17 cellular contexts compared by ENCODE assay signal in genomic region chr3:183038764-183039163, GRCh38. TPM values are rescaled to one million over a fixed set of nuclear protein-coding genes. Genes with fewer than 3 reads are reported as not detected.
DNase-seq lines count a peak whose midpoint lies in the region; ATAC-seq and TF ChIP-seq lines count a peak whose summit lies in the region.
"Had no signal": no experiment of that assay in that cellular context is flagged by ENCODE, and none has a peak within 500 bp of the region (broad histone marks: within the 10 kb centered on the region; RNA-seq: fewer than 3 reads in every experiment).

No MANE protein-coding gene starts in this region.

- H3K27ac ChIP-seq in Peyer's patch (no peak overlapping the region), colonic mucosa (no peak overlapping the region)
- H3K27ac ChIP-seq: RWPE1 had no signal

- no peaks in the 10 kb centered on the region for H3K4me1 ChIP-seq in Peyer's patch
- no peaks in the 10 kb centered on the region for H3K4me1 ChIP-seq in colonic mucosa
- H3K4me1 ChIP-seq: HAP-1 had no signal

- peak overlapping the region; percentile 22 for H3K27ac Mint-ChIP-seq in dendritic cell treated with granulocyte-macrophage colony-stimulating factor and Interleukin-4, amounts not matched to agents 40 ng/mL and 50 ng/mL, for 4 days
- H3K27ac Mint-ChIP-seq in nephron: peak overlapping the region in 2 of 3 experiments; percentile 78 to 80
- H3K27ac Mint-ChIP-seq in activated T-helper 17 cell treated with anti-CD3 and anti-CD28 coated beads, Interleukin-2, amount 50 U/mL, for 72 hours: no peak overlapping the region

- H3K27me3 ChIP-seq in Peyer's patch: no peaks in the 10 kb centered on the region
- no peaks in the 10 kb centered on the region for H3K27me3 ChIP-seq in colonic mucosa

- peak; percentile 8 for TF ChIP-seq CTCF in GM10266 (IDR thresholded peaks at IDR 0.05; ENCODE audit: control insufficient read depth, insufficient read depth, low read depth, missing control alignments)
- no peak for TF ChIP-seq CTCF in nephron (IDR thresholded peaks at IDR 0.05; ENCODE audit: unreplicated experiment in 3 of 3)
- TF ChIP-seq CTCF in Peyer's patch (IDR thresholded peaks at IDR 0.05): no peak
- no peak for TF ChIP-seq CTCF in colonic mucosa (IDR thresholded peaks at IDR 0.05)

- intact Hi-C loops in dendritic cell treated with granulocyte-macrophage colony-stimulating factor and Interleukin-4, amounts not matched to agents 40 ng/mL and 50 ng/mL, for 4 days (cut with micrococcal nuclease): no loop called here
- intact Hi-C loops in colonic mucosa (cut with DNase I): no loop called here

- DNase-seq in GM10266 (ENCODE audit: extremely low spot score): no peak
- DNase-seq in Peyer's patch: no peak
- no peak for DNase-seq in HPDE6-E6E7 (ENCODE audit: extremely low spot score)
- DNase-seq in colonic mucosa: no peak
- DNase-seq: DMS79, MV-4-11, NCI-H1417 treated with DMSO at 0.1 percent for 48 hours, NCI-H2029, NCI-H524 had no signal

- H3K9me3 ChIP-seq in Peyer's patch (no peaks in the 10 kb centered on the region), colonic mucosa (no peaks in the 10 kb centered on the region)
- H3K9me3 ChIP-seq: Caco-2, HAP-1 had no signal

- ATAC-seq in GM21619 (IDR thresholded peaks at IDR 0.05; ENCODE audit: unreplicated experiment): peak; percentile 7
- ATAC-seq in activated T-helper 17 cell treated with anti-CD3 and anti-CD28 coated beads, Interleukin-2, amount 50 U/mL, for 72 hours (replicated peaks): no peak

- peaks cover 4% of the 10 kb centered on the region for H3K4me1 Mint-ChIP-seq in dendritic cell treated with granulocyte-macrophage colony-stimulating factor and Interleukin-4, amounts not matched to agents 40 ng/mL and 50 ng/mL, for 4 days (ENCODE audit: low read depth)
- H3K4me1 Mint-ChIP-seq in nephron: no peaks in the 10 kb centered on the region
- H3K4me1 Mint-ChIP-seq in activated T-helper 17 cell treated with anti-CD3 and anti-CD28 coated beads, Interleukin-2, amount 50 U/mL, for 72 hours: no peaks in the 10 kb centered on the region
- H3K4me1 Mint-ChIP-seq: CD14-positive monocyte had no signal

- no peaks in the 10 kb centered on the region for H3K27me3 Mint-ChIP-seq in dendritic cell treated with granulocyte-macrophage colony-stimulating factor and Interleukin-4, amounts not matched to agents 40 ng/mL and 50 ng/mL, for 4 days
- no peaks in the 10 kb centered on the region for H3K27me3 Mint-ChIP-seq in nephron (ENCODE audit: low read depth)
- no peaks in the 10 kb centered on the region for H3K27me3 Mint-ChIP-seq in activated T-helper 17 cell treated with anti-CD3 and anti-CD28 coated beads, Interleukin-2, amount 50 U/mL, for 72 hours

- H3K36me3 Mint-ChIP-seq in dendritic cell treated with granulocyte-macrophage colony-stimulating factor and Interleukin-4, amounts not matched to agents 40 ng/mL and 50 ng/mL, for 4 days (ENCODE audit: low read depth): peaks cover 83% of the 10 kb centered on the region
- peaks cover 66% of the 10 kb centered on the region for H3K36me3 Mint-ChIP-seq in nephron (ENCODE audit: low read depth)
- H3K36me3 Mint-ChIP-seq in activated T-helper 17 cell treated with anti-CD3 and anti-CD28 coated beads, Interleukin-2, amount 50 U/mL, for 72 hours (ENCODE audit: low read depth): peaks cover 99% of the 10 kb centered on the region

- H3K36me3 ChIP-seq in Peyer's patch: peaks cover 0 to 65% (median 0%) of the 10 kb centered on the region in 3 donors
- H3K36me3 ChIP-seq in colonic mucosa: peaks cover 7% of the 10 kb centered on the region

- no peaks in the 10 kb centered on the region for H3K9me3 Mint-ChIP-seq in dendritic cell treated with granulocyte-macrophage colony-stimulating factor and Interleukin-4, amounts not matched to agents 40 ng/mL and 50 ng/mL, for 4 days
- H3K9me3 Mint-ChIP-seq in nephron: no peaks in the 10 kb centered on the region
- H3K9me3 Mint-ChIP-seq in activated T-helper 17 cell treated with anti-CD3 and anti-CD28 coated beads, Interleukin-2, amount 50 U/mL, for 72 hours: no peaks in the 10 kb centered on the region
- H3K9me3 Mint-ChIP-seq: CD14-positive monocyte had no signal

- H3K4me3 ChIP-seq in Peyer's patch (no peak overlapping the region), colonic mucosa (no peak overlapping the region)
- H3K4me3 ChIP-seq: HAP-1 had no signal

- no peak overlapping the region for H3K4me3 Mint-ChIP-seq in dendritic cell treated with granulocyte-macrophage colony-stimulating factor and Interleukin-4, amounts not matched to agents 40 ng/mL and 50 ng/mL, for 4 days
- H3K4me3 Mint-ChIP-seq in nephron: no peak overlapping the region
- H3K4me3 Mint-ChIP-seq in activated T-helper 17 cell treated with anti-CD3 and anti-CD28 coated beads, Interleukin-2, amount 50 U/mL, for 72 hours: no peak overlapping the region
- H3K4me3 Mint-ChIP-seq: CD14-positive monocyte had no signal

- no peak for TF ChIP-seq POLR2A in Peyer's patch (IDR thresholded peaks at IDR 0.05)

- H3K9ac ChIP-seq in colonic mucosa (ENCODE audit: low read depth in 2 of 2, low read length in 2 of 2): no peak overlapping the region

RNA-seq across cellular contexts. Expression of gene DCUN1D1, which starts 58.4 kb away (rescaled TPM):
- total RNA-seq in Peyer's patch: 10 to 100 TPM; 11.2 to 27.2 (median 19.9) TPM
- total RNA-seq in activated T-helper 17 cell treated with anti-CD3 and anti-CD28 coated beads, Interleukin-2, amount 50 U/mL, for 72 hours: 10 to 100 TPM; 37.0 to 59.5 TPM
- 10 to 100 TPM; 38.9 to 56.6 TPM for total RNA-seq in colonic mucosa
